Comparison of ENCODE assay signal across 16 cellular contexts in genomic region chr6:95847061-95847460, GRCh38.
"Had no signal": no experiment of that assay in that cellular context is flagged by ENCODE, and none has a peak within 500 bp of the region (broad histone marks: within the 10 kb centered on the region; RNA-seq: fewer than 3 reads in every experiment).

No MANE protein-coding gene starts in this region.

- H3K4me3 Mint-ChIP-seq: activated naive CD4-positive, alpha-beta T cell treated with anti-CD3 and anti-CD28 coated beads for 36 hours; nephron progenitor cell; stimulated activated naive CD8-positive, alpha-beta T cell treated with anti-CD3 and anti-CD28 coated beads, Interleukin-15, Interleukin-2, amounts not matched to agents 100 ng/mL and 50 ng/mL, for 24 hours; T-cell had no signal

- H3K27ac Mint-ChIP-seq: activated naive CD4-positive, alpha-beta T cell treated with anti-CD3 and anti-CD28 coated beads for 36 hours; activated T-helper 2 cell treated with anti-CD3 and anti-CD28 coated beads, Interferon-gamma antibody, Interleukin-2, Interleukin-4, amounts not matched to agents 10 μg/mL and 5 μg/mL and 100 μg/mL, durations not matched to agents 14 hours and 24 hours and 36 hours; nephron progenitor cell; stimulated activated naive CD8-positive, alpha-beta T cell treated with anti-CD3 and anti-CD28 coated beads, Interleukin-15, Interleukin-2, amounts not matched to agents 100 ng/mL and 50 ng/mL, for 24 hours; T-cell had no signal

- DNase-seq: activated CD4-positive, CD25-positive, alpha-beta regulatory T cell treated with anti-CD3 and anti-CD28 coated beads, Interleukin-2, amount 50 U/mL, for 72 hours; activated naive CD4-positive, alpha-beta T cell treated with anti-CD3 and anti-CD28 coated beads for 36 hours; dermis blood vessel endothelial cell; heart right ventricle; left colon; mesenchymal stem cell; nephron progenitor cell; sigmoid colon; spleen; T-cell; T1000; upper lobe of left lung had no signal

- ATAC-seq: left colon, T-cell had no signal

- H3K27ac ChIP-seq: ascending aorta, breast epithelium, heart right ventricle, sigmoid colon, spleen, upper lobe of left lung had no signal

- H3K4me1 Mint-ChIP-seq: nephron progenitor cell, T-cell had no signal

- H3K9me3 Mint-ChIP-seq: activated naive CD4-positive, alpha-beta T cell treated with anti-CD3 and anti-CD28 coated beads for 36 hours; activated T-helper 2 cell treated with anti-CD3 and anti-CD28 coated beads, Interferon-gamma antibody, Interleukin-2, Interleukin-4, amounts not matched to agents 10 μg/mL and 5 μg/mL and 100 μg/mL, durations not matched to agents 14 hours and 24 hours and 36 hours; nephron progenitor cell; stimulated activated naive CD8-positive, alpha-beta T cell treated with anti-CD3 and anti-CD28 coated beads, Interleukin-15, Interleukin-2, amounts not matched to agents 100 ng/mL and 50 ng/mL, for 24 hours; T-cell had no signal

- H3K27me3 Mint-ChIP-seq: stimulated activated naive CD8-positive, alpha-beta T cell treated with anti-CD3 and anti-CD28 coated beads, Interleukin-15, Interleukin-2, amounts not matched to agents 100 ng/mL and 50 ng/mL, for 24 hours; T-cell had no signal

- H3K4me3 ChIP-seq: ascending aorta, breast epithelium, heart right ventricle, sigmoid colon, spleen, upper lobe of left lung had no signal

- H3K4me1 ChIP-seq: ascending aorta, breast epithelium, heart right ventricle, sigmoid colon, spleen, upper lobe of left lung had no signal

- H3K9me3 ChIP-seq: ascending aorta, breast epithelium, heart right ventricle, sigmoid colon, spleen, upper lobe of left lung had no signal

- H3K36me3 Mint-ChIP-seq: T-cell had no signal

- H3K36me3 ChIP-seq: ascending aorta, breast epithelium, heart right ventricle, sigmoid colon, spleen, upper lobe of left lung had no signal

- H3K27me3 ChIP-seq: ascending aorta, breast epithelium, heart right ventricle, sigmoid colon, spleen, upper lobe of left lung had no signal
